ENCODE assay signal across 17 cellular contexts in the genomic region with DNA sequence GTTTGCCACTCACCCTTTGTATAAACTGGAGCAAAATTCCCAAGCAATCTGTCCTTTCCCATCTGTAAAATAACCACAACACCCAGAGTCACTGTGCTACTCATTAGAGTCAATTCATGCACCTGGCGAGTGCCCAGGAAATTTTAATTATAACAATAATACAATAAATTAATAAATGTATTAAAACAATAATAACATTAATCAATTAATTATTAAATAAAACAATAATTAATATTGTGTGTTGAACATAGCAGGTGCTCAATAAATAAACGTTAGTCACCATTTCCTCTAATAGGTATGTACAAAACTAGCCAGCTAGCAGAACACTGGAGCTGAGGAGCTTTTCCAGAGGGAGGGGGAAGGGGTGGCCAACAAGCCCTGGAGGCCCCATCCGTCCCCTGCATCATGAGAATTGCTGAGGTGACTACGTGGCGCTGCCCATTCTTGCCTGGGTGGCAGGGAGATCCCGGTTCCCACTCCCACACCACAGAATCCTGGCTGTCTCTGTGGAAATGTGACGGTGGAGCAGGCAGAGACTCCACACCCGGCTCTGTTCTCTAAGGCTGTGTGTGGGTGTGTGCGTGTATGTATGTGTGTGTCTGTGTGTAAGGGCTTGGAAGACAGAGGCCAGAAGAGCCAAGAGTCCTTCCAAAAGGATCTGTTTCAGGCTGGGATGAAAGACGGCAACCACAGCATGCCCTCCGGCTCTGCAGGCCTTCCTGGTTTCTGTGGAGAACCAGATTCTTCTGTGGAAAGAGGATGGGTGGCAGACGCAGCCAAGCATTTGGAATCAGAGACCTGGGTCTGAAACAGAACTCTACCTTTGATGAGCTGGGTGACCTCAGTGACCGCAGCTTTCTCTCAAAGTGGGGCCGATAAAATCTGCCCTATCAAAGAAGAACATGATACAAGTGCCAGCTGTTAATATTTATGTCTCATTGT. TPM values are rescaled to one million over a fixed set of nuclear protein-coding genes. Genes with fewer than 3 reads are reported as not detected.
DNase-seq lines count a peak whose midpoint lies in the region; ATAC-seq, FAIRE-seq and TF ChIP-seq lines count a peak whose summit lies in the region.
"Had no signal": no experiment of that assay in that cellular context is flagged by ENCODE, and none has a peak within 500 bp of the region (broad histone marks: within the 10 kb centered on the region; RNA-seq: fewer than 3 reads in every experiment).

No MANE protein-coding gene starts in this region.

- H3K4me3 ChIP-seq in K562 (no peak overlapping the region), smooth muscle cell (no peak overlapping the region)
- H3K4me3 ChIP-seq: left lung had no signal

- H3K9me1 ChIP-seq in K562 (ENCODE audit: control insufficient read depth, insufficient read depth, low read length), result no peaks in the 10 kb centered on the region

- no peak for TF ChIP-seq POLR2A in K562 (conservative IDR thresholded peaks at IDR 0.05)

- intact Hi-C loops in K562 (cut with micrococcal nuclease) (no loop called here), head of caudate nucleus (cut with DNase I) (no loop called here)

- TF ChIP-seq RAD21 in K562 (CRISPR knock-in tag; conservative IDR thresholded peaks at IDR 0.05 in 1 of 2, IDR thresholded peaks at IDR 0.05 in 1 of 2), result no peak

- H3K4me2 ChIP-seq in K562 (ENCODE audit: insufficient read depth, low read length), result no peak overlapping the region
- H3K4me2 ChIP-seq in smooth muscle cell, result peak overlapping the region; percentile 26
- H3K4me2 ChIP-seq: KMS-11 had no signal

- no peaks in the 10 kb centered on the region for H3K36me3 ChIP-seq in K562 (ENCODE audit: control insufficient read depth, insufficient read depth, low read length)
- no peaks in the 10 kb centered on the region for H3K36me3 ChIP-seq in smooth muscle cell (ENCODE audit: low read depth)
- H3K36me3 ChIP-seq: left lung had no signal

- FAIRE-seq in K562 (lab: Jason Lieb, UNC) (no peak), HTR-8/SVneo (lab: Jason Lieb, UNC) (no peak)
- FAIRE-seq: GM18507 had no signal

- in situ Hi-C loops in K562 (cut with MboI), result no loop called here

- no peak for TF ChIP-seq CTCF in K562 (IDR thresholded peaks at IDR 0.05 in 2 of 3, conservative IDR thresholded peaks at IDR 0.05 in 1 of 3; ENCODE audit: insufficient read depth in 2 of 3, low read depth in 1 of 3, low read length in 3 of 3)
- no peak for TF ChIP-seq CTCF in smooth muscle cell (IDR thresholded peaks at IDR 0.05; ENCODE audit: borderline replicate concordance, insufficient read depth, poor library complexity, severe bottlenecking)

- no peaks in the 10 kb centered on the region for H3K27me3 ChIP-seq in K562 (ENCODE audit: control insufficient read depth in 2 of 2, insufficient read depth in 2 of 2, low read length in 2 of 2)
- no peaks in the 10 kb centered on the region for H3K27me3 ChIP-seq in smooth muscle cell (ENCODE audit: low read depth)
- H3K27me3 ChIP-seq: left lung had no signal

- H3K9me3 ChIP-seq in K562 (replicated peaks; ENCODE audit: control insufficient read depth, insufficient read depth, low read depth, low read length), result no peaks in the 10 kb centered on the region
- H3K9me3 ChIP-seq in smooth muscle cell (replicated peaks; ENCODE audit: low read depth), result no peaks in the 10 kb centered on the region
- H3K9me3 ChIP-seq: left lung had no signal

- H3K4me1 ChIP-seq in K562 (replicated peaks in 1 of 2; ENCODE audit: control insufficient read depth in 2 of 2, insufficient read depth in 2 of 2, low read length in 2 of 2) (peaks cover 20 to 25% of the 10 kb centered on the region in 2 experiments), smooth muscle cell (ENCODE audit: low read depth) (no peaks in the 10 kb centered on the region)

- POLR2A ChIA-PET in K562 (lab: Yijun Ruan, JAX), result interaction anchor here (0.8 to 1.0 kb wide), 3 partner anchors 9 to 32 kb away, joined by 3 read pairs; no protein-coding TSS in a partner anchor

- H3K79me2 ChIP-seq in K562 (ENCODE audit: control insufficient read depth, insufficient read depth, low read length), result no peaks in the 10 kb centered on the region
- H3K79me2 ChIP-seq in smooth muscle cell (ENCODE audit: low read depth), result no peaks in the 10 kb centered on the region

- peak overlapping the region; percentile 66 for H2AFZ ChIP-seq in K562 (ENCODE audit: low read depth, low read length)
- H2AFZ ChIP-seq in smooth muscle cell (ENCODE audit: low read depth), result peak overlapping the region; percentile 2

- BruUV-seq in K562 (replicated peaks; lab: Mats Ljungman, UMichigan), result no TSS peak

- no peak overlapping the region for H3K27ac ChIP-seq in K562 (ENCODE audit: extremely low read depth, low read depth, low read length)
- peak overlapping the region; percentile 72 for H3K27ac ChIP-seq in smooth muscle cell (ENCODE audit: low read depth)
- H3K27ac ChIP-seq: 22Rv1, KMS-11, left lung had no signal

- H3K9ac ChIP-seq in K562 (ENCODE audit: insufficient read depth in 1 of 2, low read depth in 2 of 2, low read length in 2 of 2) (peak overlapping the region in 1 of 2 experiments; percentile 78; a peak in 1 of 4 replicates), smooth muscle cell (ENCODE audit: low read depth) (peak overlapping the region; percentile 39)
- H3K9ac ChIP-seq: KMS-11 had no signal

- H3F3A ChIP-seq in smooth muscle cell (ENCODE audit: low read depth), result no peaks in the 10 kb centered on the region

- ATAC-seq in K562, result no peak
- ATAC-seq: left lung; stimulated activated naive CD8-positive, alpha-beta T cell treated with anti-CD3 and anti-CD28 coated beads, Interleukin-15, amount 100 ng/mL, for 72 hours had no signal

- CTCF ChIA-PET in K562 (lab: Yijun Ruan, JAX; ENCODE audit: low intra/inter-chr PET ratio), result no interaction called here

- DNase-seq in DMS 273 (lab: John Stamatoyannopoulos, UW; ENCODE audit: unreplicated experiment), result peak; percentile 70
- no peak for DNase-seq in DMS 273 treated with DMSO at 0.1 percent for 48 hours (lab: John Stamatoyannopoulos, UW)
- no peak for DNase-seq in K562 (ENCODE audit: extremely low read depth in 1 of 4, low spot score in 3 of 4)
- DNase-seq in head of caudate nucleus, result peak in 28 of 42 donors; percentile 14 to 79 (median 44)
- no peak for DNase-seq in smooth muscle cell (lab: John Stamatoyannopoulos, UW; ENCODE audit: unreplicated experiment)
- no peak for DNase-seq in SKM-1 treated with dmso at 0.1 percent for 144 hours (lab: John Stamatoyannopoulos, UW; ENCODE audit: unreplicated experiment)
- no peak for DNase-seq in 8988T
- no peak for DNase-seq in HTR-8/SVneo (ENCODE audit: insufficient read length, low spot score)
- DNase-seq: activated effector memory CD4-positive, alpha-beta T cell treated with anti-CD3 and anti-CD28 coated beads, Interleukin-2, amount 50 U/mL, for 16 hours; effector CD8-positive, alpha-beta T cell; left lung; NCI-H2029 treated with DMSO at 0.1 percent for 48 hours; NK-92 treated with Interleukin-12 subunit alpha and Interleukin-12 subunit beta, amount 100 ng/mL, for 24 hours; stimulated activated naive CD8-positive, alpha-beta T cell treated with anti-CD3 and anti-CD28 coated beads, Interleukin-15, amount 100 ng/mL, for 72 hours had no signal

- no peak for TF ChIP-seq EP300 in K562 (IDR thresholded peaks at IDR 0.05; ENCODE audit: low read length)

- H4K20me1 ChIP-seq in K562 (replicated peaks; ENCODE audit: control insufficient read depth, insufficient read depth, low read length), result no peaks in the 10 kb centered on the region
- no peaks in the 10 kb centered on the region for H4K20me1 ChIP-seq in smooth muscle cell (ENCODE audit: low read depth)

- 52% methylated on average over 14 of the region's 14 CpGs for WGBS in K562 (ENCODE audit: insufficient coverage, low coverage, missing lambda C conversion rate)
- WGBS in smooth muscle cell (ENCODE audit: low lambda C conversion rate), result 34% methylated on average over 14 of the region's 14 CpGs

TF ChIP-seq in K562, 482 proteins besides CTCF, POLR2A, EP300 and RAD21:
- no peak for TF ChIP-seq ZFX (CRISPR knock-in tag; IDR thresholded peaks at IDR 0.05)
- TF ChIP-seq FOXA1 (IDR thresholded peaks at IDR 0.05; ENCODE audit: borderline replicate concordance), result no peak
- TF ChIP-seq DACH1 (IDR thresholded peaks at IDR 0.05; ENCODE audit: partially characterized antibody), result peak; percentile 44
- peak; percentile 71 for TF ChIP-seq EGR1 (conservative IDR thresholded peaks at IDR 0.05)
- TF ChIP-seq EWSR1 (IDR thresholded peaks at IDR 0.05; ENCODE audit: borderline replicate concordance, low read depth, partially characterized antibody), result no peak

RNA-seq across cellular contexts. Expression of a gene that starts 18.8 kb away (rescaled TPM):
- total RNA-seq in K562 (2011; cell fraction: chromatin; rRNA removed; ENCODE audit: low replicate concordance), result 49.5 and 70.7 TPM in 2 replicates
- total RNA-seq in K562 (2011; cell fraction: nucleolus; rRNA removed), result 37.9 and 45.2 TPM in 2 replicates
- total RNA-seq in K562 (2011; cell fraction: nucleoplasm; rRNA removed), result 44.1 and 48.1 TPM in 2 replicates
- total RNA-seq in K562 (2014; rRNA removed) (161 and 162 TPM in 2 replicates), K562 (2014; rRNA removed; fragmentation: Illumina TruSeq; extraction: Trizol) (71.5 and 72.7 TPM in 2 replicates), K562 (2015; rRNA removed; fragmentation: Illumina TruSeq; extraction: Trizol) (110 and 117 TPM in 2 replicates), K562 (2021) (125 and 143 TPM in 2 replicates), smooth muscle cell (98.4 and 113 TPM in 2 replicates)
- polyA plus RNA-seq in K562 (2011; rRNA removed) (104 and 135 TPM in 2 replicates), K562 (2014; fragmentation: Illumina TruSeq; extraction: Trizol) (93.0 and 101 TPM in 2 replicates), K562 (2014; fragmentation: Nextera tagmentation; extraction: Ambion mirVana) (10 to 100 TPM; 36.5 to 63.6 TPM), K562 (2014; rRNA removed) (91.5 and 114 TPM in 2 replicates), smooth muscle cell (55.0 and 190 TPM in 2 replicates)
- 78.6 and 88.6 TPM in 2 replicates for polyA plus RNA-seq in K562 (2011; cell fraction: cytosol; rRNA removed)
- 91.7 and 156 TPM in 2 replicates for polyA plus RNA-seq in K562 (2011; cell fraction: nucleus; rRNA removed)
- polyA plus RNA-seq in K562 (2012), result 120 and 126 TPM in 2 replicates
- 100 and 114 TPM in 2 replicates for polyA minus RNA-seq in K562 (2011; rRNA and poly(A)+ RNA removed)
- polyA minus RNA-seq in K562 (2011; cell fraction: cytosol; rRNA and poly(A)+ RNA removed), result 69.7 and 85.1 TPM in 2 replicates
- 20.1 and 54.6 TPM in 2 replicates for polyA minus RNA-seq in K562 (2011; cell fraction: nucleus; rRNA and poly(A)+ RNA removed)

Comparison
In these comparisons a context has a peak if more than half of its experiments do, and no peak if none do; other contexts are left out.
1. DNase-seq: peak in DMS 273 (single experiment) and head of caudate nucleus (28 of 42); none in DMS 273 treated with DMSO at 0.1 percent for 48 hours (single experiment), K562 (0 of 4), smooth muscle cell (single experiment), SKM-1 treated with dmso at 0.1 percent for 144 hours (single experiment), 8988T (single experiment) and HTR-8/SVneo (single experiment).